In the genomic region with DNA sequence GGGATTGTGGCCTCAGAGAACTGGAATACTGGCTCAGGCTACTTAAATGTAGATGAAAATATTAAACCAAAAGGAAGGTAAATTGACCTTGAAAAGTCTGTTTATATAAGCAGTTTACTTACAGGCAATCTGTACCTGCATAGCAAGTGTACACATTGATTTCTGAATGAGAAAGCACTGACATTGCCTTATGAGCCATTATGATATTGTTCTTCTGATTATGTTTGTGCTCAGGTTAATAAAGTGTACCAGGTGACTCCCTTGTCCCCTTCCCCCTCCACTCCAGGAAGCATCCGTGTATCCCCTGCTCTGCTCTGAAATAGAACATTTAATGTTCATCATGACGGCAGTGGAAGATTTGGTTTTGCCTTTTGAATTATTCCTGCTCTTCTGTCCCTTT, we compare ENCODE assay signal across 13 cellular contexts.
DNase-seq lines count a peak whose midpoint lies in the region; ATAC-seq and TF ChIP-seq lines count a peak whose summit lies in the region.
"Had no signal": no experiment of that assay in that cellular context is flagged by ENCODE, and none has a peak within 500 bp of the region (broad histone marks: within the 10 kb centered on the region; RNA-seq: fewer than 3 reads in every experiment).

No MANE protein-coding gene starts in this region.

- no peaks in the 10 kb centered on the region for H3K36me3 ChIP-seq in hepatocyte (replicated peaks; ENCODE audit: insufficient read depth, low read depth)
- H3K36me3 ChIP-seq in upper lobe of left lung: no peaks in the 10 kb centered on the region

- peak overlapping the region; percentile 16 for H3K27ac Mint-ChIP-seq in activated CD4-positive, alpha-beta memory T cell treated with anti-CD3 and anti-CD28 coated beads for 36 hours
- no peak overlapping the region for H3K27ac Mint-ChIP-seq in activated CD4-positive, alpha-beta memory T cell treated with anti-CD3 and anti-CD28 coated beads, Interleukin-2, amount 10 ng/mL, durations not matched to agents 7 days and 5 days
- H3K27ac Mint-ChIP-seq in activated naive CD8-positive, alpha-beta T cell treated with anti-CD3 and anti-CD28 coated beads, Interleukin-2, amount 50 U/mL, for 24 hours: no peak overlapping the region
- H3K27ac Mint-ChIP-seq: activated naive CD8-positive, alpha-beta T cell; T-helper 1 cell treated with Interleukin-12 subunit alpha and Interleukin-12 subunit beta and Interleukin-4 antibody, amounts not matched to agents 30 μg/mL and 1 μg/mL, for 36 hours; type B pancreatic cell had no signal

- no peaks in the 10 kb centered on the region for H3K27me3 Mint-ChIP-seq in activated CD4-positive, alpha-beta memory T cell treated with anti-CD3 and anti-CD28 coated beads for 36 hours
- H3K27me3 Mint-ChIP-seq in activated CD4-positive, alpha-beta memory T cell treated with anti-CD3 and anti-CD28 coated beads, Interleukin-2, amount 10 ng/mL, durations not matched to agents 7 days and 5 days: no peaks in the 10 kb centered on the region
- no peaks in the 10 kb centered on the region for H3K27me3 Mint-ChIP-seq in activated naive CD8-positive, alpha-beta T cell treated with anti-CD3 and anti-CD28 coated beads, Interleukin-2, amount 50 U/mL, for 24 hours
- H3K27me3 Mint-ChIP-seq: activated naive CD8-positive, alpha-beta T cell; type B pancreatic cell had no signal

- no peaks in the 10 kb centered on the region for H3K27me3 ChIP-seq in hepatocyte
- no peaks in the 10 kb centered on the region for H3K27me3 ChIP-seq in upper lobe of left lung

- H4K20me1 ChIP-seq in hepatocyte (ENCODE audit: insufficient read depth, poor library complexity, severe bottlenecking): peaks cover 30% of the 10 kb centered on the region

- POLR2A ChIA-PET in activated CD4-positive, alpha-beta memory T cell treated with anti-CD3 and anti-CD28 coated beads for 36 hours (lab: Charles Lee): no interaction called here
- POLR2A ChIA-PET in activated CD4-positive, alpha-beta memory T cell treated with anti-CD3 and anti-CD28 coated beads, Interleukin-2, amount 10 ng/mL, durations not matched to agents 7 days and 5 days (lab: Charles Lee): interaction anchor here (1.5 to 13.3 kb wide), 4 partner anchors 11 to 27 kb away, joined by 4 to 279 read pairs (median 86); no protein-coding TSS in a partner anchor
- POLR2A ChIA-PET in HEK293T (lab: Yijun Ruan, JAX): interaction anchor here (1.0 kb wide), 1 partner anchor 16 kb away, joined by 3 read pairs; no protein-coding TSS in a partner anchor

- no peak overlapping the region for H3K4me3 ChIP-seq in hepatocyte
- H3K4me3 ChIP-seq in upper lobe of left lung: no peak overlapping the region
- H3K4me3 ChIP-seq: smooth muscle cell had no signal

- WGBS in hepatocyte (ENCODE audit: low lambda C conversion rate, missing lambda C conversion rate): 40% methylated on average over 2 of the region's 2 CpGs
- 42 to 50% methylated on average over 2 of the region's 2 CpGs for WGBS in upper lobe of left lung, 2 donors

- TF ChIP-seq CTCF in hepatocyte (IDR thresholded peaks at IDR 0.05; ENCODE audit: poor library complexity) (no peak), upper lobe of left lung (IDR thresholded peaks at IDR 0.05) (no peak)

- CTCF ChIA-PET in activated CD4-positive, alpha-beta memory T cell treated with anti-CD3 and anti-CD28 coated beads for 36 hours (lab: Charles Lee): interaction anchor here (5.5 to 9.7 kb wide), 3 partner anchors 10 to 27 kb away, joined by 129 to 237 read pairs (median 137); no protein-coding TSS in a partner anchor
- CTCF ChIA-PET in activated CD4-positive, alpha-beta memory T cell treated with anti-CD3 and anti-CD28 coated beads, Interleukin-2, amount 10 ng/mL, durations not matched to agents 7 days and 5 days (lab: Charles Lee): interaction anchor here (2.0 to 13.1 kb wide), 3 partner anchors 14 to 48 kb away, joined by 4 to 365 read pairs (median 16); no protein-coding TSS in a partner anchor
- CTCF ChIA-PET in HEK293T (lab: Yijun Ruan, JAX): interaction anchor here (0.9 kb wide), 1 partner anchor 39 kb away, joined by 3 read pairs; no protein-coding TSS in a partner anchor

- peaks cover 12% of the 10 kb centered on the region for H3K36me3 Mint-ChIP-seq in activated CD4-positive, alpha-beta memory T cell treated with anti-CD3 and anti-CD28 coated beads for 36 hours
- peaks cover 53% of the 10 kb centered on the region for H3K36me3 Mint-ChIP-seq in activated CD4-positive, alpha-beta memory T cell treated with anti-CD3 and anti-CD28 coated beads, Interleukin-2, amount 10 ng/mL, durations not matched to agents 7 days and 5 days (ENCODE audit: low read depth)
- H3K36me3 Mint-ChIP-seq in activated naive CD8-positive, alpha-beta T cell treated with anti-CD3 and anti-CD28 coated beads, Interleukin-2, amount 50 U/mL, for 24 hours (ENCODE audit: low read depth): no peaks in the 10 kb centered on the region
- H3K36me3 Mint-ChIP-seq: activated naive CD8-positive, alpha-beta T cell; type B pancreatic cell had no signal

- DNase-seq in activated CD4-positive, alpha-beta memory T cell treated with anti-CD3 and anti-CD28 coated beads for 36 hours: no peak
- no peak for DNase-seq in activated CD4-positive, alpha-beta memory T cell treated with anti-CD3 and anti-CD28 coated beads, Interleukin-2, amount 10 ng/mL, durations not matched to agents 7 days and 5 days
- DNase-seq in NCI-H345 (lab: John Stamatoyannopoulos, UW) (peak; percentile 94), hepatocyte (ENCODE audit: low spot score) (no peak), upper lobe of left lung (no peak), cerebellar cortex (ENCODE audit: low spot score) (no peak), HEK293T (ENCODE audit: extremely low spot score) (no peak)
- no peak for DNase-seq in activated naive CD8-positive, alpha-beta T cell treated with anti-CD3 and anti-CD28 coated beads, Interleukin-2, amount 50 U/mL, for 24 hours
- DNase-seq: GF-D8 had no signal

- TF ChIP-seq EP300 in upper lobe of left lung (IDR thresholded peaks at IDR 0.05): no peak

- peaks cover 96% of the 10 kb centered on the region for H3K4me1 Mint-ChIP-seq in activated CD4-positive, alpha-beta memory T cell treated with anti-CD3 and anti-CD28 coated beads for 36 hours (ENCODE audit: low read depth)
- H3K4me1 Mint-ChIP-seq in activated CD4-positive, alpha-beta memory T cell treated with anti-CD3 and anti-CD28 coated beads, Interleukin-2, amount 10 ng/mL, durations not matched to agents 7 days and 5 days: peaks cover 88% of the 10 kb centered on the region
- peaks cover 60% of the 10 kb centered on the region for H3K4me1 Mint-ChIP-seq in activated naive CD8-positive, alpha-beta T cell treated with anti-CD3 and anti-CD28 coated beads, Interleukin-2, amount 50 U/mL, for 24 hours

- no peak overlapping the region for H2AFZ ChIP-seq in hepatocyte

- peaks cover 84% of the 10 kb centered on the region for H3K79me2 ChIP-seq in hepatocyte

- no peaks in the 10 kb centered on the region for H3K9me2 ChIP-seq in hepatocyte (replicated peaks; ENCODE audit: insufficient read depth)

- H3K27ac ChIP-seq in hepatocyte: peak overlapping the region; percentile 74
- H3K27ac ChIP-seq in upper lobe of left lung: peak overlapping the region; percentile 12 to 69 (median 34)

- TF ChIP-seq POLR2A in upper lobe of left lung (IDR thresholded peaks at IDR 0.05): no peak

- no peaks in the 10 kb centered on the region for H3K9me3 ChIP-seq in hepatocyte (ENCODE audit: low read depth)
- no peaks in the 10 kb centered on the region for H3K9me3 ChIP-seq in upper lobe of left lung

- H3K4me3 Mint-ChIP-seq in activated CD4-positive, alpha-beta memory T cell treated with anti-CD3 and anti-CD28 coated beads for 36 hours: no peak overlapping the region
- no peak overlapping the region for H3K4me3 Mint-ChIP-seq in activated CD4-positive, alpha-beta memory T cell treated with anti-CD3 and anti-CD28 coated beads, Interleukin-2, amount 10 ng/mL, durations not matched to agents 7 days and 5 days
- no peak overlapping the region for H3K4me3 Mint-ChIP-seq in activated naive CD8-positive, alpha-beta T cell treated with anti-CD3 and anti-CD28 coated beads, Interleukin-2, amount 50 U/mL, for 24 hours
- H3K4me3 Mint-ChIP-seq: activated naive CD8-positive, alpha-beta T cell; T-helper 1 cell treated with Interleukin-12 subunit alpha and Interleukin-12 subunit beta and Interleukin-4 antibody, amounts not matched to agents 30 μg/mL and 1 μg/mL, for 36 hours; type B pancreatic cell had no signal

- peaks cover 57% of the 10 kb centered on the region for H3K4me1 ChIP-seq in hepatocyte (ENCODE audit: insufficient read depth)
- peaks cover 49 to 63% (median 57%) of the 10 kb centered on the region in 4 donors for H3K4me1 ChIP-seq in upper lobe of left lung

- ATAC-seq in upper lobe of left lung (ENCODE audit: low FRiP score in 2 of 2): no peak
- ATAC-seq in activated naive CD8-positive, alpha-beta T cell treated with anti-CD3 and anti-CD28 coated beads, Interleukin-2, amount 50 U/mL, for 24 hours: no peak

- H3K9me3 Mint-ChIP-seq in activated CD4-positive, alpha-beta memory T cell treated with anti-CD3 and anti-CD28 coated beads for 36 hours: no peaks in the 10 kb centered on the region
- no peaks in the 10 kb centered on the region for H3K9me3 Mint-ChIP-seq in activated CD4-positive, alpha-beta memory T cell treated with anti-CD3 and anti-CD28 coated beads, Interleukin-2, amount 10 ng/mL, durations not matched to agents 7 days and 5 days
- H3K9me3 Mint-ChIP-seq in activated naive CD8-positive, alpha-beta T cell treated with anti-CD3 and anti-CD28 coated beads, Interleukin-2, amount 50 U/mL, for 24 hours: no peaks in the 10 kb centered on the region
- H3K9me3 Mint-ChIP-seq: T-helper 1 cell treated with Interleukin-12 subunit alpha and Interleukin-12 subunit beta and Interleukin-4 antibody, amounts not matched to agents 30 μg/mL and 1 μg/mL, for 36 hours; type B pancreatic cell had no signal

- intact Hi-C loops in activated CD4-positive, alpha-beta memory T cell treated with anti-CD3 and anti-CD28 coated beads for 36 hours (cut with micrococcal nuclease): no loop called here

- H3K4me2 ChIP-seq in hepatocyte: peak overlapping the region; percentile 59

TF ChIP-seq in HEK293T, 16 proteins besides CTCF, POLR2A, EP300 and RAD21 (continues in another document):
- no peak for TF ChIP-seq CTBP1 (IDR thresholded peaks at IDR 0.05; ENCODE audit: borderline replicate concordance)
- TF ChIP-seq BHLHE40 (IDR thresholded peaks at IDR 0.05; ENCODE audit: borderline replicate concordance): no peak
- TF ChIP-seq FOXK2 (IDR thresholded peaks at IDR 0.05): no peak
- no peak for TF ChIP-seq HDGF (IDR thresholded peaks at IDR 0.05; ENCODE audit: borderline replicate concordance)
- no peak for TF ChIP-seq TARDBP (IDR thresholded peaks at IDR 0.05)
- no peak for TF ChIP-seq SP1 (IDR thresholded peaks at IDR 0.05)
- TF ChIP-seq ARNT (IDR thresholded peaks at IDR 0.05): no peak
- no peak for TF ChIP-seq ELF4 (IDR thresholded peaks at IDR 0.05)
